9 cellular contexts compared by ENCODE assay signal in the genomic region with DNA sequence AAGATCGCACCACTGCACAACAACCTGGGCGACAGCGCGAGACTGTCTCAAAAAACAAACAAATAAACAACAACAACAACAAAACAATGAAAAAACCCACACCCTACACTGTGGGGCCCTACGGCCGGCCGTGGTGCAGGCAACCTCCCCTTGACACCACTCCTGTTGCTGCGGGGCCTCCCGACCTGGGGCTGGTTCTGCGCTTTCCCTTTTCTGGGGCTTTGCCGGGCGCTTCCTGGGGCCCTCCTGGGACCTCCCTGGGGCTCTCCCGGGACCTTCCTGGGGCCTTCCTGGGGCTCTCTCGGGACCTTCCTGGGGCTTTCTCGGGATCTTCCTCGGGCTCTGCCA. TPM values are rescaled to one million over a fixed set of nuclear protein-coding genes. Genes with fewer than 3 reads are reported as not detected.
DNase-seq lines count a peak whose midpoint lies in the region; ATAC-seq and TF ChIP-seq lines count a peak whose summit lies in the region.
"Had no signal": no experiment of that assay in that cellular context is flagged by ENCODE, and none has a peak within 500 bp of the region (broad histone marks: within the 10 kb centered on the region; RNA-seq: fewer than 3 reads in every experiment).

No MANE protein-coding gene starts in this region.

- peak overlapping the region; percentile 15 for H3K4me3 Mint-ChIP-seq in mesothelial cell of epicardium

- no peaks in the 10 kb centered on the region for H3K9me2 ChIP-seq in GM23248 (ENCODE audit: insufficient read depth)
- H3K9me2 ChIP-seq in MM.1S (replicated peaks; ENCODE audit: insufficient read depth, low read length): no peaks in the 10 kb centered on the region

- H3K27me3 ChIP-seq in GM23248 (replicated peaks; ENCODE audit: insufficient read depth) (0 out of 2 replicates have a peak, but pooled peaks cover 10% of the 10 kb centered on the region), MM.1S (replicated peaks; ENCODE audit: insufficient read depth, low read length) (peaks cover 61% of the 10 kb centered on the region)

- H3K36me3 Mint-ChIP-seq in mesothelial cell of epicardium: no peaks in the 10 kb centered on the region

- H3K9ac ChIP-seq in GM23248 (no peak overlapping the region), MM.1S (ENCODE audit: low read length) (peak overlapping the region; percentile 59; the same call in 1 of the 2 replicates)

- H3K4me1 Mint-ChIP-seq in mesothelial cell of epicardium: peaks cover 2% of the 10 kb centered on the region

- H2AFZ ChIP-seq in GM23248: no peak overlapping the region
- H2AFZ ChIP-seq in MM.1S (ENCODE audit: low read length): peak overlapping the region; percentile 70; the same call in 1 of the 2 replicates

- H3F3A ChIP-seq in GM23248 (ENCODE audit: insufficient read depth) (no peaks in the 10 kb centered on the region), MM.1S (ENCODE audit: insufficient read depth, low read length) (no peaks in the 10 kb centered on the region)

- WGBS in GM23248 (ENCODE audit: low coverage in 1 of 2, low lambda C conversion rate in 2 of 2, missing lambda C conversion rate in 2 of 2), 2 experiments: 54 to 55% methylated on average over 12 to 13 of the region's 16 CpGs

- TF ChIP-seq CTCF in MM.1S (IDR thresholded peaks at IDR 0.05; ENCODE audit: low read length): no peak
- TF ChIP-seq CTCF in mesothelial cell of epicardium (IDR thresholded peaks at IDR 0.05; ENCODE audit: unreplicated experiment): no peak

- no peaks in the 10 kb centered on the region for H3K79me2 ChIP-seq in GM23248 (ENCODE audit: insufficient read depth)
- no peaks in the 10 kb centered on the region for H3K79me2 ChIP-seq in MM.1S (ENCODE audit: low read length)

- no peak overlapping the region for H3K27ac ChIP-seq in GM23248
- H3K27ac ChIP-seq in MM.1S (ENCODE audit: low read length): no peak overlapping the region

- no peaks in the 10 kb centered on the region for H4K20me1 ChIP-seq in GM23248 (ENCODE audit: insufficient read depth)
- no peaks in the 10 kb centered on the region for H4K20me1 ChIP-seq in MM.1S (ENCODE audit: insufficient read depth, low read length)

- no peaks in the 10 kb centered on the region for H3K9me3 Mint-ChIP-seq in mesothelial cell of epicardium
- H3K9me3 Mint-ChIP-seq: nephron had no signal

- H3K9me3 ChIP-seq in GM23248 (ENCODE audit: low read depth): no peaks in the 10 kb centered on the region
- no peaks in the 10 kb centered on the region for H3K9me3 ChIP-seq in MM.1S (replicated peaks; ENCODE audit: insufficient read depth, low read length)

- H3K4me2 ChIP-seq in GM23248 (ENCODE audit: unreplicated experiment): no peak overlapping the region
- peak overlapping the region; percentile 74 for H3K4me2 ChIP-seq in MM.1S (ENCODE audit: low read depth, low read length)

- H3K4me3 ChIP-seq in GM23248: peak overlapping the region; percentile 65; the same call in 1 of the 2 replicates
- peak overlapping the region; percentile 58 for H3K4me3 ChIP-seq in MM.1S (ENCODE audit: low read length)

- peak; percentile 24 for ATAC-seq in GM18861 (IDR thresholded peaks at IDR 0.05; ENCODE audit: unreplicated experiment)
- ATAC-seq in GM18519 (IDR thresholded peaks at IDR 0.05; ENCODE audit: low FRiP score, unreplicated experiment): no peak

- H3K4me1 ChIP-seq in GM23248 (ENCODE audit: insufficient read depth): no peaks in the 10 kb centered on the region
- H3K4me1 ChIP-seq in MM.1S (ENCODE audit: low read length): no peaks in the 10 kb centered on the region

- no peaks in the 10 kb centered on the region for H3K36me3 ChIP-seq in GM23248 (ENCODE audit: low read depth)
- no peaks in the 10 kb centered on the region for H3K36me3 ChIP-seq in MM.1S (replicated peaks; ENCODE audit: insufficient read depth, low read length)

- in situ Hi-C loops in GM23248 (cut with MboI): loop anchor here (5.0 to 10.0 kb wide), 2 partner anchors 157 to 439 kb away; no protein-coding TSS in a partner anchor

- DNase-seq in GM23248: no peak
- DNase-seq in MM.1S: no peak
- DNase-seq in mesothelial cell of epicardium (ENCODE audit: low spot score in 2 of 2, unreplicated experiment in 2 of 2): no peak
- DNase-seq in GF-D8 (lab: John Stamatoyannopoulos, UW): no peak
- no peak for DNase-seq in stimulated activated naive CD4-positive, alpha-beta T cell treated with Interleukin-2 at 50 U/mL for 16 hours (lab: John Stamatoyannopoulos, UW)
- DNase-seq in occipital lobe (lab: John Stamatoyannopoulos, UW): no peak

- H3K27ac Mint-ChIP-seq in mesothelial cell of epicardium: no peak overlapping the region
- H3K27ac Mint-ChIP-seq: nephron had no signal

- H3K27me3 Mint-ChIP-seq in mesothelial cell of epicardium (ENCODE audit: low read depth): peaks cover 13% of the 10 kb centered on the region

RNA-seq across cellular contexts. Expression of a gene that starts 46.6 kb away (rescaled TPM):
- total RNA-seq in GM23248 (2014; rRNA removed; shearing (Covaris generic)): 40.3 and 45.3 TPM in 2 replicates
- polyA plus RNA-seq in GM23248 (2016; fragmentation: Nextera tagmentation; extraction: Ambion mirVana): 30.7 and 34.4 TPM in 2 replicates
- total RNA-seq in mesothelial cell of epicardium: 38.2 to 44.3 TPM (median 39.1 TPM) in 3 replicates
- total RNA-seq in occipital lobe: 109 TPM
